Comparison of ENCODE assay signal across 25 cellular contexts in genomic region chr18:29176681-29177080, GRCh38.
"Had no signal": no experiment of that assay in that cellular context is flagged by ENCODE, and none has a peak within 500 bp of the region (broad histone marks: within the 10 kb centered on the region; RNA-seq: fewer than 3 reads in every experiment).

No MANE protein-coding gene starts in this region.

- H3K27me3 ChIP-seq: neural progenitor cell, sigmoid colon, spleen, tibial nerve, upper lobe of left lung had no signal

- H3K36me3 ChIP-seq: neural progenitor cell, prostate gland, sigmoid colon, spleen, thoracic aorta, tibial nerve, upper lobe of left lung had no signal

- H3K36me3 Mint-ChIP-seq: mesothelial cell of epicardium; naive B cell; neural progenitor cell; stimulated activated memory B cell treated with anti-CD40 and anti-IgM and Interleukin-4, amounts not matched to agents 10 μg/mL and 1 μg/mL and 100 μg/mL, for 72 hours had no signal

- H2AFZ ChIP-seq: neural progenitor cell had no signal

- H3K4me1 ChIP-seq: neural progenitor cell, prostate gland, spleen, upper lobe of left lung had no signal

- H3K9me3 ChIP-seq: prostate gland, sigmoid colon, spleen, thoracic aorta, tibial nerve, upper lobe of left lung had no signal

- DNase-seq: cerebellar nuclear complex; effector CD8-positive, alpha-beta T cell; endodermal cell; hypothalamus; kidney; mesenchymal stem cell; mucosa of descending colon; naive B cell; right cardiac atrium; sigmoid colon; spleen; stimulated activated CD4-positive, alpha-beta T cell treated with anti-CD3 and anti-CD28 coated beads, Interleukin-4, amount 100 ng/mL, for 4 hours; upper lobe of left lung had no signal

- H3K4me3 Mint-ChIP-seq: endodermal cell; mesothelial cell of epicardium; naive B cell; nephron; neural progenitor cell; stimulated activated memory B cell treated with anti-CD40 and anti-IgM and Interleukin-4, amounts not matched to agents 10 μg/mL and 1 μg/mL and 100 μg/mL, for 72 hours; stimulated activated naive CD8-positive, alpha-beta T cell treated with anti-CD3 and anti-CD28 coated beads, Interleukin-15, Interleukin-2, amounts not matched to agents 100 ng/mL and 50 ng/mL, for 24 hours had no signal

- H3K4me1 Mint-ChIP-seq: naive B cell; neural progenitor cell; stimulated activated memory B cell treated with anti-CD40 and anti-IgM and Interleukin-4, amounts not matched to agents 10 μg/mL and 1 μg/mL and 100 μg/mL, for 72 hours had no signal

- H3K4me3 ChIP-seq: mucosa of descending colon, neural progenitor cell, prostate gland, sigmoid colon, skin epidermis, spleen, thoracic aorta, tibial nerve, upper lobe of left lung had no signal

- H3K9me3 Mint-ChIP-seq: endodermal cell, mesothelial cell of epicardium, nephron, neural progenitor cell had no signal

- ATAC-seq: esophagus mucosa; left lobe of liver; mucosa of descending colon; right cardiac atrium; stimulated activated memory B cell treated with anti-CD40 and anti-IgM and Interleukin-4, amounts not matched to agents 10 μg/mL and 1 μg/mL and 100 μg/mL, for 72 hours had no signal

- H3K27ac ChIP-seq: epithelial cell of prostate, neural progenitor cell, prostate gland, skin epidermis, spleen, thoracic aorta, tibial nerve, upper lobe of left lung had no signal

- H3K27me3 Mint-ChIP-seq: naive B cell; stimulated activated memory B cell treated with anti-CD40 and anti-IgM and Interleukin-4, amounts not matched to agents 10 μg/mL and 1 μg/mL and 100 μg/mL, for 72 hours; stimulated activated naive CD8-positive, alpha-beta T cell treated with anti-CD3 and anti-CD28 coated beads, Interleukin-15, Interleukin-2, amounts not matched to agents 100 ng/mL and 50 ng/mL, for 24 hours had no signal

- H3K27ac Mint-ChIP-seq: endodermal cell; mesothelial cell of epicardium; naive B cell; neural progenitor cell; stimulated activated memory B cell treated with anti-CD40 and anti-IgM and Interleukin-4, amounts not matched to agents 10 μg/mL and 1 μg/mL and 100 μg/mL, for 72 hours; stimulated activated naive CD8-positive, alpha-beta T cell treated with anti-CD3 and anti-CD28 coated beads, Interleukin-15, Interleukin-2, amounts not matched to agents 100 ng/mL and 50 ng/mL, for 24 hours had no signal

- H3K4me2 ChIP-seq: neural progenitor cell had no signal

- H3K9ac ChIP-seq: neural progenitor cell had no signal
